ENCODE assay signal across 8 cellular contexts in the genomic region with DNA sequence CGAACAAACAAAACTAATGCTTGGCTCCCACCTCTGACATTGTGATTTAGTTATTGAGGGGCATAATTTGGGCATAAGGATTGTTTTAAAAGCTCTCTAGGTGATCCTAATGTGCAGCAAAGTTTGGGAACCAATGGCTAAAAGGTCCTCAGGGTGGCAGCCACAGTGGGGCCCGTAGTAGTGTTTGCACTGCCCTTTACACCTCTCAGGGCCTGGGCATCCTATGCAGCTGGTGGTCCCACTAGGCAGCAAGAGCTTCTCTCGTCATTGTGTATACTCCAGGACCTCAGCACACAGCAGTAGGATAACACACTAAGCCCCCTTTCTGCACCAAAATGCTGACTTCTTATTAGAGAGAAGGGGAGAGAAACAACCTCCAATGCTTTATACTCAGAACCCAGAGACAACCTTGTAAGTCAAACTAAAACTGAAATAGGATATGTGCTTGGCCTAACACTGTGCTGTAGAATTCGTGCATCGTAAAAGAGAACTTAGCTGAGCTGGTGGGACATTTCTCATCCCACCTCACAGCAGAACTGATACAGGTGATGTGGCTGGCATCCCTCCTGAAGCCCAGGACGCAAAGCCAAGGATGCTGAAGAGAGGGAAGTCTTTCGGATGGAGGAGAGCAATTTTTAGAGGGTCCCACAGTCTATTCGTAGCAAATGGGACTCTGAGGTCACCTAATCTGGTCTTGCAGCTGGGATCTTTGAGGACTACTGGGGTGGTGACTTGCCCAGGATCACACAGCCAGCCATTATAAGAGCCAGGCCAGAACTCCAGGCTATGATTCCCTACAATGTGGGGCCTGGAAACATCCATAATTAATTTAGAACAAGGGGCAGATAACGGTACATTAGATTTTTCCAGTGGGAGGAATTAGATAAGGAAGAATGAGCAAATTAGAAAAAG. TPM values are rescaled to one million over a fixed set of nuclear protein-coding genes. Genes with fewer than 3 reads are reported as not detected.
DNase-seq lines count a peak whose midpoint lies in the region; ATAC-seq and TF ChIP-seq lines count a peak whose summit lies in the region.

No MANE protein-coding gene starts in this region.

- no peak for DNase-seq in CD14-positive monocyte (ENCODE audit: low spot score)
- DNase-seq in HAP-1 (ENCODE audit: low spot score in 2 of 2), result no peak
- DNase-seq in hepatocyte (ENCODE audit: low spot score), result no peak
- DNase-seq in stimulated activated naive CD8-positive, alpha-beta T cell treated with anti-CD3 and anti-CD28 coated beads, Interleukin-15, amount 100 ng/mL, for 72 hours, result no peak
- DNase-seq in GM10266 (ENCODE audit: extremely low spot score), result no peak
- DNase-seq in GM20000 (ENCODE audit: low spot score), result no peak
- DNase-seq in left lobe of liver (ENCODE audit: low spot score), result no peak

- no peaks in the 10 kb centered on the region for H3K9me3 Mint-ChIP-seq in CD14-positive monocyte
- H3K9me3 Mint-ChIP-seq in stimulated activated naive CD8-positive, alpha-beta T cell treated with anti-CD3 and anti-CD28 coated beads, Interleukin-15, amount 100 ng/mL, for 72 hours, result no peaks in the 10 kb centered on the region

- H4K20me1 ChIP-seq in hepatocyte (ENCODE audit: insufficient read depth, poor library complexity, severe bottlenecking), result peaks cover 4% of the 10 kb centered on the region

- H3K36me3 ChIP-seq in HAP-1 (replicated peaks) (no peaks in the 10 kb centered on the region), hepatocyte (replicated peaks; ENCODE audit: insufficient read depth, low read depth) (no peaks in the 10 kb centered on the region)

- H3K27me3 ChIP-seq in HAP-1 (ENCODE audit: low read depth), result no peaks in the 10 kb centered on the region
- no peaks in the 10 kb centered on the region for H3K27me3 ChIP-seq in hepatocyte

- no peak for TF ChIP-seq CTCF in CD14-positive monocyte (IDR thresholded peaks at IDR 0.05)
- no peak for TF ChIP-seq CTCF in VCaP (conservative IDR thresholded peaks at IDR 0.05)
- TF ChIP-seq CTCF in hepatocyte (IDR thresholded peaks at IDR 0.05; ENCODE audit: poor library complexity), result no peak
- no peak for TF ChIP-seq CTCF in GM10266 (IDR thresholded peaks at IDR 0.05; ENCODE audit: control insufficient read depth, insufficient read depth, low read depth, missing control alignments)
- no peak for TF ChIP-seq CTCF in GM20000 (IDR thresholded peaks at IDR 0.05; ENCODE audit: extremely low read depth, missing control alignments)

- H3K27me3 Mint-ChIP-seq in CD14-positive monocyte (ENCODE audit: low read depth in 3 of 3), result peaks cover 0 to 2% (median 0%) of the 10 kb centered on the region in 3 donors
- H3K27me3 Mint-ChIP-seq in stimulated activated naive CD8-positive, alpha-beta T cell treated with anti-CD3 and anti-CD28 coated beads, Interleukin-15, amount 100 ng/mL, for 72 hours, result no peaks in the 10 kb centered on the region

- H3K4me3 Mint-ChIP-seq in CD14-positive monocyte, result peak overlapping the region; percentile 97
- H3K4me3 Mint-ChIP-seq in stimulated activated naive CD8-positive, alpha-beta T cell treated with anti-CD3 and anti-CD28 coated beads, Interleukin-15, amount 100 ng/mL, for 72 hours, result peak overlapping the region; percentile 81 to 93

- intact Hi-C loops in CD14-positive monocyte (cut with micrococcal nuclease), result loop anchor here in 1 of 2 donors (10.0 kb wide), 1 partner anchor 87 kb away; a partner anchor contains a TSS

- H2AFZ ChIP-seq in hepatocyte, result no peak overlapping the region

- H3K79me2 ChIP-seq in hepatocyte, result peaks cover 53% of the 10 kb centered on the region

- no peaks in the 10 kb centered on the region for H3K9me2 ChIP-seq in hepatocyte (replicated peaks; ENCODE audit: insufficient read depth)

- H3K4me1 ChIP-seq in HAP-1 (peaks cover 13% of the 10 kb centered on the region), hepatocyte (ENCODE audit: insufficient read depth) (peaks cover 43% of the 10 kb centered on the region)

- WGBS in hepatocyte (ENCODE audit: low lambda C conversion rate, missing lambda C conversion rate), result 57% methylated on average over 9 of the region's 9 CpGs

- peak; percentile 27 for ATAC-seq in stimulated activated naive CD8-positive, alpha-beta T cell treated with anti-CD3 and anti-CD28 coated beads, Interleukin-15, amount 100 ng/mL, for 72 hours
- ATAC-seq in left lobe of liver, result no peak

- H3K9me3 ChIP-seq in HAP-1 (no peaks in the 10 kb centered on the region), hepatocyte (ENCODE audit: low read depth) (no peaks in the 10 kb centered on the region)

- H3K4me2 ChIP-seq in hepatocyte, result peak overlapping the region; percentile 89

- H3K36me3 Mint-ChIP-seq in CD14-positive monocyte, result peaks cover 16 to 23% of the 10 kb centered on the region in 2 donors

- peak overlapping the region; percentile 97 to 99 (median 99) for H3K27ac Mint-ChIP-seq in CD14-positive monocyte
- peak overlapping the region; percentile 89 to 99 for H3K27ac Mint-ChIP-seq in stimulated activated naive CD8-positive, alpha-beta T cell treated with anti-CD3 and anti-CD28 coated beads, Interleukin-15, amount 100 ng/mL, for 72 hours

- H3K4me3 ChIP-seq in HAP-1 (peak overlapping the region; percentile 53), hepatocyte (peak overlapping the region; percentile 75)

- H3K4me1 Mint-ChIP-seq in CD14-positive monocyte, result peaks cover 83% of the 10 kb centered on the region
- H3K4me1 Mint-ChIP-seq in stimulated activated naive CD8-positive, alpha-beta T cell treated with anti-CD3 and anti-CD28 coated beads, Interleukin-15, amount 100 ng/mL, for 72 hours, result peaks cover 78% of the 10 kb centered on the region

- in situ Hi-C loops in HAP-1 (cut with MboI; ENCODE audit: low sequenced_read_pairs), result no loop called here

- peak overlapping the region; percentile 81 for H3K27ac ChIP-seq in VCaP
- H3K27ac ChIP-seq in hepatocyte, result peak overlapping the region; percentile 95

RNA-seq across cellular contexts. Expression of a gene that starts 1.2 kb away (rescaled TPM):
- polyA plus RNA-seq in CD14-positive monocyte (100 to 1,000 TPM; 555 to 603 TPM), hepatocyte (101 and 103 TPM in 2 replicates)
- total RNA-seq in hepatocyte (57.8 and 79.1 TPM in 2 replicates), left lobe of liver (41.3 TPM)
